ENCODE assay signal across 8 cellular contexts in genomic region chr3:24264748-24265158, GRCh38.
A peak's percentile ranks its signal among the peaks of the same experiment; 100 is the strongest.
DNase-seq lines count a peak whose midpoint lies in the region; ATAC-seq and TF ChIP-seq lines count a peak whose summit lies in the region.

No MANE protein-coding gene starts in this region.

- no peaks in the 10 kb centered on the region for H3K36me3 Mint-ChIP-seq in WTC11

- 37 to 42% methylated on average over 3 of the region's 3 CpGs for WGBS in testis, 2 donors

- no peak overlapping the region for H3K27ac Mint-ChIP-seq in WTC11

- ATAC-seq in GM21515 (IDR thresholded peaks at IDR 0.05; ENCODE audit: unreplicated experiment) (peak; percentile 89), WTC11 (peak; percentile 73)
- no peak for ATAC-seq in activated CD4-positive, CD25-positive, alpha-beta regulatory T cell treated with anti-CD3 and anti-CD28 coated beads, Interleukin-2, amount 50 U/mL, for 24 hours

- no peaks in the 10 kb centered on the region for H3K27me3 ChIP-seq in right atrium auricular region
- H3K27me3 ChIP-seq in testis = no peaks in the 10 kb centered on the region

- no peak overlapping the region for H3K27ac ChIP-seq in right atrium auricular region
- H3K27ac ChIP-seq in testis = no peak overlapping the region

- intact Hi-C loops in testis (cut with DNase I; ENCODE audit: low total_unique reads) = no loop called here

- H3K36me3 ChIP-seq in right atrium auricular region = no peaks in the 10 kb centered on the region
- H3K36me3 ChIP-seq in testis (ENCODE audit: low read depth, missing control alignments) = no peaks in the 10 kb centered on the region

- H3K9me3 Mint-ChIP-seq in WTC11 = peaks cover 5% of the 10 kb centered on the region

- POLR2A ChIA-PET in WTC11 (lab: Charles Lee) = no interaction called here

- no peaks in the 10 kb centered on the region for H3K9me3 ChIP-seq in right atrium auricular region
- H3K9me3 ChIP-seq in testis = no peaks in the 10 kb centered on the region

- peak; percentile 62 for TF ChIP-seq CTCF in WTC11 (IDR thresholded peaks at IDR 0.05)
- TF ChIP-seq CTCF in right atrium auricular region (IDR thresholded peaks at IDR 0.05) = peak; percentile 59 to 80
- TF ChIP-seq CTCF in testis (IDR thresholded peaks at IDR 0.05) = peak in 2 of 3 experiments; percentile 67 to 73

- no peak for TF ChIP-seq POLR2A in testis (IDR thresholded peaks at IDR 0.05)

- CTCF ChIA-PET in WTC11 (lab: Charles Lee) = interaction anchor here (0.6 to 1.9 kb wide), 19 partner anchors 9 to 419 kb away, joined by 3 to 11 read pairs (median 4); no protein-coding TSS in a partner anchor

- H3K4me3 Mint-ChIP-seq in WTC11 = no peak overlapping the region

- DNase-seq in DMS 273 (lab: John Stamatoyannopoulos, UW; ENCODE audit: unreplicated experiment) = peak; percentile 53
- no peak for DNase-seq in DMS 273 treated with DMSO at 0.1 percent for 48 hours (lab: John Stamatoyannopoulos, UW)
- DNase-seq in HUDEP-2 (lab: John Stamatoyannopoulos, UW; ENCODE audit: unreplicated experiment in 76 of 76) = peak in 39 of 76 experiments; percentile 1 to 61 (median 17)
- no peak for DNase-seq in WTC11 (ENCODE audit: low spot score)
- DNase-seq in right atrium auricular region (ENCODE audit: low spot score) = no peak
- DNase-seq in testis = peak; percentile 31

- H3K4me1 Mint-ChIP-seq in WTC11 = no peaks in the 10 kb centered on the region

- H3K27me3 Mint-ChIP-seq in WTC11 (ENCODE audit: low read depth) = no peaks in the 10 kb centered on the region; the same call in 1 of the 2 replicates

- H3K4me3 ChIP-seq in right atrium auricular region = no peak overlapping the region
- no peak overlapping the region for H3K4me3 ChIP-seq in testis

- H3K4me1 ChIP-seq in right atrium auricular region (no peaks in the 10 kb centered on the region), testis (no peaks in the 10 kb centered on the region)

TF ChIP-seq in WTC11, 78 proteins besides CTCF, POLR2A, EP300 and RAD21:
- no peak for TF ChIP-seq KAT7 (CRISPR knock-in tag; IDR thresholded peaks at IDR 0.05; ENCODE audit: borderline replicate concordance)
- TF ChIP-seq ZNF416 (CRISPR knock-in tag; IDR thresholded peaks at IDR 0.05) = no peak
- no peak for TF ChIP-seq ZSCAN18 (CRISPR knock-in tag; IDR thresholded peaks at IDR 0.05)
- no peak for TF ChIP-seq STAT6 (CRISPR knock-in tag; conservative IDR thresholded peaks at IDR 0.05; ENCODE audit: low read depth)
- TF ChIP-seq AFF4 (CRISPR knock-in tag; IDR thresholded peaks at IDR 0.05; ENCODE audit: borderline replicate concordance) = no peak
- TF ChIP-seq RELA (CRISPR knock-in tag; IDR thresholded peaks at IDR 0.05; ENCODE audit: borderline replicate concordance) = no peak
- TF ChIP-seq ZNF512 (CRISPR knock-in tag; IDR thresholded peaks at IDR 0.05; ENCODE audit: borderline replicate concordance) = no peak
- TF ChIP-seq NFE2L1 (CRISPR knock-in tag; IDR thresholded peaks at IDR 0.05) = no peak
- TF ChIP-seq ZNF671 (CRISPR knock-in tag; IDR thresholded peaks at IDR 0.05) = no peak
- no peak for TF ChIP-seq ZNF219 (CRISPR knock-in tag; IDR thresholded peaks at IDR 0.05; ENCODE audit: borderline replicate concordance)
- TF ChIP-seq IRF1 (CRISPR knock-in tag; IDR thresholded peaks at IDR 0.05) = no peak
- no peak for TF ChIP-seq PRRX2 (CRISPR knock-in tag; IDR thresholded peaks at IDR 0.05)
- no peak for TF ChIP-seq CREM (CRISPR knock-in tag; IDR thresholded peaks at IDR 0.05)

Comparison
In these comparisons a context has a peak if more than half of its experiments do, and no peak if none do; other contexts are left out.
1. DNase-seq: peak in DMS 273 (single experiment), HUDEP-2 (39 of 76) and testis (single experiment); none in DMS 273 treated with DMSO at 0.1 percent for 48 hours (single experiment), WTC11 (single experiment) and right atrium auricular region (single experiment).
2. ATAC-seq: peak in GM21515 (single experiment) and WTC11 (single experiment); none in activated CD4-positive, CD25-positive, alpha-beta regulatory T cell treated with anti-CD3 and anti-CD28 coated beads, Interleukin-2, amount 50 U/mL, for 24 hours (0 of 2).
3. Peak in every context shown above with its lines, with median percentiles within 50 percentile points of each other: CTCF ChIP-seq.